ENCODE assay signal across 17 cellular contexts in the genomic region with DNA sequence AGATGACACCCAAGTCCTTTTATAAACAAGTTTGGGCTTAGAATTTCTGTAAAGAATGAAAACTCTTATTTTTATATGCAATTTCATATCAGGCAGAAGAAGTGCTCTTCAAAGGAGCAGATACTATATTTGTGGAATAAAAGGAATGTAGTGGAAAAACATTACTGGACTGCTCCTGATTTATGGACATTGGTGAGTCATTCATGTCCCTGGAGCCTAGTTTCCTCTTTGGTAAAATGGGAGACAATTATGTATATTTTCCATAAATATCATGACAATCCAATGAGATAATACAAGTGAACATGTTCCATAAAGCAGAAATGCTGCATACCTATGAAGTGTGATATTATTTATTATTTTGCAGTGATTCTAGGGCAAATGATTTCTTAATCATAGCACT.
DNase-seq lines count a peak whose midpoint lies in the region; ATAC-seq, FAIRE-seq and TF ChIP-seq lines count a peak whose summit lies in the region.
"Had no signal": no experiment of that assay in that cellular context is flagged by ENCODE, and none has a peak within 500 bp of the region (broad histone marks: within the 10 kb centered on the region; RNA-seq: fewer than 3 reads in every experiment).

No MANE protein-coding gene starts in this region.

- H3K27ac ChIP-seq in HCT116 (ENCODE audit: low read depth, low read length) (no peak overlapping the region; the same call in 1 of the 2 replicates), hepatocyte (no peak overlapping the region)
- H3K27ac ChIP-seq: transverse colon had no signal

- H3K4me1 ChIP-seq in HCT116 (ENCODE audit: control insufficient read depth in 1 of 2, insufficient read depth in 2 of 2, low read length in 2 of 2) (peaks cover 19 to 23% of the 10 kb centered on the region in 2 experiments), hepatocyte (ENCODE audit: insufficient read depth) (peaks cover 7% of the 10 kb centered on the region)
- H3K4me1 ChIP-seq: transverse colon had no signal

- CTCF ChIA-PET in HCT116 (lab: Charles Lee): no interaction called here

- H3K4me3 ChIP-seq in HCT116 (replicated peaks in 1 of 2; ENCODE audit: low read depth in 1 of 2, low read length in 2 of 2): peak overlapping the region; percentile 11 to 39
- no peak overlapping the region for H3K4me3 ChIP-seq in astrocyte of the cerebellum (ENCODE audit: low read depth, low read length)
- no peak overlapping the region for H3K4me3 ChIP-seq in hepatocyte
- H3K4me3 ChIP-seq: transverse colon had no signal

- H3K9me2 ChIP-seq in HCT116 (ENCODE audit: insufficient read depth) (no peaks in the 10 kb centered on the region), hepatocyte (replicated peaks; ENCODE audit: insufficient read depth) (no peaks in the 10 kb centered on the region)

- H3K79me2 ChIP-seq in HCT116 (ENCODE audit: insufficient read depth, low read length) (no peaks in the 10 kb centered on the region), hepatocyte (no peaks in the 10 kb centered on the region)

- peak overlapping the region; percentile 69 for H3K4me2 ChIP-seq in HCT116 (ENCODE audit: low read length)
- no peak overlapping the region for H3K4me2 ChIP-seq in hepatocyte

- intact Hi-C loops in HCT116 (cut with micrococcal nuclease): no loop called here

- H2AFZ ChIP-seq in HCT116 (ENCODE audit: low read depth, low read length, poor library complexity, severe bottlenecking) (peak overlapping the region; percentile 97), hepatocyte (no peak overlapping the region)

- DNase-seq in A172 (ENCODE audit: low spot score) (peak; percentile 83), HCT116 (ENCODE audit: low read depth, low spot score) (peak; percentile 28), astrocyte of the cerebellum (ENCODE audit: low read depth) (peak; percentile 32), hepatocyte (ENCODE audit: low spot score) (peak; percentile 10), D721Med (ENCODE audit: insufficient read length, low spot score) (no peak), mesenteric fat pad (ENCODE audit: low spot score) (no peak)
- DNase-seq: activated CD4-positive, alpha-beta T cell treated with anti-CD3 and anti-CD28 coated beads, Interleukin-2, amount 10 ng/mL, durations not matched to agents 24 days and 14 days; central memory CD4-positive, alpha-beta T cell; immature natural killer cell; Kasumi-1; natural killer cell; T-cell; transverse colon had no signal

- H4K20me1 ChIP-seq in HCT116 (ENCODE audit: insufficient read depth): no peaks in the 10 kb centered on the region
- H4K20me1 ChIP-seq in hepatocyte (ENCODE audit: insufficient read depth, poor library complexity, severe bottlenecking): no peaks in the 10 kb centered on the region

- FAIRE-seq in D721Med (lab: Jason Lieb, UNC): no peak
- FAIRE-seq: A204.1, GM18507 had no signal

- no peak overlapping the region for H3K9ac ChIP-seq in HCT116 (ENCODE audit: low read length)

- H3K9me3 ChIP-seq in HCT116 (ENCODE audit: control insufficient read depth in 1 of 2, insufficient read depth in 1 of 2, low read depth in 1 of 2, low read length in 2 of 2): no peaks in the 10 kb centered on the region
- H3K9me3 ChIP-seq in hepatocyte (ENCODE audit: low read depth): no peaks in the 10 kb centered on the region
- H3K9me3 ChIP-seq: transverse colon had no signal

- TF ChIP-seq POLR2A in HCT116 (IDR thresholded peaks at IDR 0.05; ENCODE audit: borderline replicate concordance, extremely low read depth, insufficient read depth, insufficient read length): no peak

- no peaks in the 10 kb centered on the region for H3K27me3 ChIP-seq in HCT116 (ENCODE audit: insufficient read depth, low read length)
- H3K27me3 ChIP-seq in hepatocyte: no peaks in the 10 kb centered on the region
- H3K27me3 ChIP-seq: transverse colon had no signal

- ATAC-seq in HCT116: peak; percentile 74
- ATAC-seq in GM21360 (IDR thresholded peaks at IDR 0.05; ENCODE audit: unreplicated experiment): no peak
- no peak for ATAC-seq in HG03159 (IDR thresholded peaks at IDR 0.05; ENCODE audit: unreplicated experiment)
- ATAC-seq: natural killer cell, T-cell had no signal

- RAD21 ChIA-PET in HCT116 (lab: Charles Lee; ENCODE audit: low non-redundant PET in 1 of 2, low total read pairs in 2 of 2, uncharacterized antibody in 2 of 2, unreplicated experiment in 2 of 2): no interaction called here

- H3K36me3 ChIP-seq in HCT116 (ENCODE audit: control insufficient read depth in 1 of 2, insufficient read depth in 2 of 2, low read length in 2 of 2): no peaks in the 10 kb centered on the region
- no peaks in the 10 kb centered on the region for H3K36me3 ChIP-seq in hepatocyte (replicated peaks; ENCODE audit: insufficient read depth, low read depth)
- H3K36me3 ChIP-seq: transverse colon had no signal

- no peak for TF ChIP-seq RAD21 in HCT116 (IDR thresholded peaks at IDR 0.05; ENCODE audit: low read depth)

- no TSS peak for BruUV-seq in HCT116 (replicated peaks; lab: Mats Ljungman, UMichigan)

- POLR2A ChIA-PET in HCT116 (lab: Charles Lee): no interaction called here

- in situ Hi-C loops in astrocyte of the cerebellum (cut with HindIII; ENCODE audit: low sequenced_read_pairs): no loop called here

- TF ChIP-seq CTCF in HCT116 (IDR thresholded peaks at IDR 0.05 in 2 of 3, conservative IDR thresholded peaks at IDR 0.05 in 1 of 3; ENCODE audit: borderline replicate concordance in 1 of 3, insufficient read depth in 1 of 3, low read depth in 2 of 3, low read length in 2 of 3) (no peak), astrocyte of the cerebellum (IDR thresholded peaks at IDR 0.05; ENCODE audit: low read depth, low read length, missing control alignments) (no peak), hepatocyte (IDR thresholded peaks at IDR 0.05; ENCODE audit: poor library complexity) (no peak), D721Med (IDR thresholded peaks at IDR 0.05; ENCODE audit: insufficient read depth, missing control alignments) (no peak)

TF ChIP-seq in HCT116, 20 proteins besides CTCF, POLR2A, EP300 and RAD21:
- TF ChIP-seq EZH2phosphoT487 (IDR thresholded peaks at IDR 0.05; ENCODE audit: borderline replicate concordance): no peak
- TF ChIP-seq EZH2 (IDR thresholded peaks at IDR 0.05): no peak
- TF ChIP-seq FOSL1 (IDR thresholded peaks at IDR 0.05; ENCODE audit: low read depth): peak; percentile 64
- no peak for TF ChIP-seq ATF3 (IDR thresholded peaks at IDR 0.05)
- no peak for TF ChIP-seq TCF7L2 (IDR thresholded peaks at IDR 0.05; ENCODE audit: borderline replicate concordance, extremely low read depth, insufficient read depth, insufficient read length)
- TF ChIP-seq YY1 (IDR thresholded peaks at IDR 0.05; ENCODE audit: extremely low read depth, insufficient replicate concordance, low read depth, low read length): no peak
- TF ChIP-seq SRF (IDR thresholded peaks at IDR 0.05; ENCODE audit: low read depth): no peak
- no peak for TF ChIP-seq CEBPB (IDR thresholded peaks at IDR 0.05; ENCODE audit: low read depth)
- TF ChIP-seq ELF1 (IDR thresholded peaks at IDR 0.05; ENCODE audit: borderline replicate concordance, low read depth): no peak
- TF ChIP-seq JUND (IDR thresholded peaks at IDR 0.05): peak; percentile 66

Comparison
In these comparisons a context has a peak if more than half of its experiments do, and no peak if none do; other contexts are left out.
1. DNase-seq: peak in A172 (single experiment), HCT116 (single experiment), astrocyte of the cerebellum (single experiment) and hepatocyte (single experiment); none in D721Med (single experiment) and mesenteric fat pad (single experiment).
2. H3K4me3 ChIP-seq: peak in HCT116 (2 of 2); none in astrocyte of the cerebellum (single experiment) and hepatocyte (single experiment).